In the genomic region with DNA sequence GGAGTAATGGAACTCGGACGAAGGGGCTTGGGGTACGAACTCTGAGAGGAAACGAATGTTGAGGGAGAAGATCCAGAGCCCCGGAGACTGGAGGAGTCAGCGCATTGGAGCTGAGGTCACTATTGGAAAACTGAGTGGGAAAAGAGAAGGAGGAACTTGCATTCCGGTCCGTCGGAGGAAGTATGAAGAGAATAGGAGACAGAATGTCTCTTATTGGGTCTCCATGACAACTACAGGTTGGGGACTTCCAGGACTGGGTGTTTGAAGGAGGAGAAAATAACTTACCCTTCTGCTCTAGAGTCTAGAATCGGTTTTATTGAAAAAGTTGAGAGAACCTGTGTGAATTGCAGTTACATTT, we compare ENCODE assay signal across 1 cellular context.
TF ChIP-seq lines count a peak whose summit lies in the region.

No MANE protein-coding gene starts in this region.

TF ChIP-seq in GM12878, 131 proteins besides CTCF, POLR2A, EP300 and RAD21 (continued from another document):
- TF ChIP-seq ZBTB11 (CRISPR knock-in tag; IDR thresholded peaks at IDR 0.05) (no peak), TBL1XR1 (IDR thresholded peaks at IDR 0.05; ENCODE audit: low read depth, low read length) (no peak), PAX8 (IDR thresholded peaks at IDR 0.05) (0 out of 2 replicates have a peak, but pooled peaks have one; percentile 7), MXI1 (IDR thresholded peaks at IDR 0.05; ENCODE audit: low read depth, low read length) (no peak), MTA2 (IDR thresholded peaks at IDR 0.05; ENCODE audit: low read depth) (no peak), USF1 (IDR thresholded peaks at IDR 0.05; ENCODE audit: borderline replicate concordance, extremely low read length, insufficient read depth, low read depth, low read length) (no peak), SUZ12 (IDR thresholded peaks at IDR 0.05; ENCODE audit: unreplicated experiment) (no peak), SREBF2 (IDR thresholded peaks at IDR 0.05; ENCODE audit: low read length) (no peak), SUPT20H (IDR thresholded peaks at IDR 0.05; ENCODE audit: borderline replicate concordance, control insufficient read depth, low read depth, low read length) (no peak)
